Comparison of ENCODE assay signal across 8 cellular contexts in genomic region chr1:25022361-25023189, GRCh38.
DNase-seq lines count a peak whose midpoint lies in the region; ATAC-seq, FAIRE-seq and TF ChIP-seq lines count a peak whose summit lies in the region.

No MANE protein-coding gene starts in this region.

- H3K9ac ChIP-seq in astrocyte (ENCODE audit: low read length): peak overlapping the region; percentile 98

- H4K20me1 ChIP-seq in astrocyte (ENCODE audit: insufficient read depth, low read length): no peaks in the 10 kb centered on the region

- POLR2A ChIA-PET in CD8-positive, alpha-beta T cell (lab: Charles Lee): interaction anchor here (0.6 to 5.8 kb wide), 24 partner anchors 10 to 210 kb away, joined by 3 to 55 read pairs (median 6); partner anchors contain the start of gene SYF2

- no peak for TF ChIP-seq CTCF in CD8-positive, alpha-beta T cell (IDR thresholded peaks at IDR 0.05)
- TF ChIP-seq CTCF in astrocyte (IDR thresholded peaks at IDR 0.05; ENCODE audit: insufficient read depth, low read depth, low read length): no peak

- H3K4me1 ChIP-seq in CD8-positive, alpha-beta T cell (ENCODE audit: insufficient read depth, low read length): peaks cover 90% of the 10 kb centered on the region
- peaks cover 38% of the 10 kb centered on the region for H3K4me1 ChIP-seq in astrocyte (ENCODE audit: insufficient read depth, low read length)

- intact Hi-C loops in CD8-positive, alpha-beta T cell (cut with DNase I, micrococcal nuclease): loop anchor here (1.0 to 10.0 kb wide), 10 partner anchors 10 to 518 kb away; partner anchors contain the start of genes RUNX3 (in 2 of the 2) and RCAN3 (in 1 of the 2)

- no peaks in the 10 kb centered on the region for H3K9me3 Mint-ChIP-seq in CD8-positive, alpha-beta T cell
- no peaks in the 10 kb centered on the region for H3K9me3 Mint-ChIP-seq in astrocyte (ENCODE audit: unreplicated experiment)

- peak overlapping the region; percentile 58 for H3K4me3 Mint-ChIP-seq in CD8-positive, alpha-beta T cell
- no peak overlapping the region for H3K4me3 Mint-ChIP-seq in astrocyte (ENCODE audit: unreplicated experiment)

- peak overlapping the region; percentile 88 for H3K4me2 ChIP-seq in astrocyte (ENCODE audit: low read length)

- peak overlapping the region; percentile 93 for H3K27ac Mint-ChIP-seq in CD8-positive, alpha-beta T cell
- peak overlapping the region; percentile 92 for H3K27ac Mint-ChIP-seq in astrocyte (ENCODE audit: unreplicated experiment)

- peak; percentile 91 to 99 (median 95) for DNase-seq in CD8-positive, alpha-beta T cell
- DNase-seq in HK-2 (ENCODE audit: unreplicated experiment): peak; percentile 80
- peak; percentile 99 for DNase-seq in T-helper 22 cell (ENCODE audit: low read depth)
- peak; percentile 95 for DNase-seq in astrocyte (ENCODE audit: low read depth)
- DNase-seq in inferior parietal cortex (ENCODE audit: extremely low spot score): peak; percentile 61
- DNase-seq in stimulated activated CD4-positive, alpha-beta T cell treated with anti-CD3 and anti-CD28 coated beads, Interleukin-1b, Interleukin-23, amount 100 ng/mL, for 1 hour (ENCODE audit: low read depth in 2 of 2): peak; percentile 68 to 84
- no peak for DNase-seq in cortex of kidney (lab: John Stamatoyannopoulos, UW)

- no peaks in the 10 kb centered on the region for H3K36me3 Mint-ChIP-seq in CD8-positive, alpha-beta T cell
- H3K36me3 Mint-ChIP-seq in astrocyte (ENCODE audit: low read depth, unreplicated experiment): no peaks in the 10 kb centered on the region

- FAIRE-seq in astrocyte (lab: Jason Lieb, UNC): peak; percentile 80

- peaks cover 88% of the 10 kb centered on the region for H3K4me1 Mint-ChIP-seq in CD8-positive, alpha-beta T cell (ENCODE audit: low read depth)
- H3K4me1 Mint-ChIP-seq in astrocyte (ENCODE audit: low read depth, unreplicated experiment): peaks cover 29% of the 10 kb centered on the region

- H3K27me3 ChIP-seq in CD8-positive, alpha-beta T cell (ENCODE audit: insufficient read depth, low read length): no peaks in the 10 kb centered on the region
- no peaks in the 10 kb centered on the region for H3K27me3 ChIP-seq in astrocyte (ENCODE audit: insufficient read depth, low read length)

- H3K4me3 ChIP-seq in CD8-positive, alpha-beta T cell (ENCODE audit: low read depth, low read length): peak overlapping the region; percentile 45
- H3K4me3 ChIP-seq in astrocyte (ENCODE audit: insufficient read depth, low read depth, low read length): peak overlapping the region; percentile 52

- H3K79me2 ChIP-seq in astrocyte (ENCODE audit: insufficient read depth, low read length): no peaks in the 10 kb centered on the region

- CTCF ChIA-PET in CD8-positive, alpha-beta T cell (lab: Charles Lee): interaction anchor here (0.8 to 9.0 kb wide), 20 partner anchors 11 to 175 kb away, joined by 3 to 95 read pairs (median 6); no protein-coding TSS in a partner anchor

- no peaks in the 10 kb centered on the region for H3K27me3 Mint-ChIP-seq in CD8-positive, alpha-beta T cell (ENCODE audit: low read depth)
- H3K27me3 Mint-ChIP-seq in astrocyte (ENCODE audit: low read depth, unreplicated experiment): peaks cover 10% of the 10 kb centered on the region

- H2AFZ ChIP-seq in astrocyte (ENCODE audit: low read depth, low read length): peak overlapping the region; percentile 46

- ATAC-seq in CD8-positive, alpha-beta T cell: peak; percentile 83
- peak; percentile 69 for ATAC-seq in GM19467 (IDR thresholded peaks at IDR 0.05; ENCODE audit: unreplicated experiment)

- H3K27ac ChIP-seq in CD8-positive, alpha-beta T cell (ENCODE audit: low read depth, low read length): peak overlapping the region; percentile 83
- peak overlapping the region; percentile 100 for H3K27ac ChIP-seq in astrocyte (ENCODE audit: low read depth, low read length)

- no peaks in the 10 kb centered on the region for H3K36me3 ChIP-seq in CD8-positive, alpha-beta T cell (ENCODE audit: insufficient read depth, low read length)
- H3K36me3 ChIP-seq in astrocyte (ENCODE audit: insufficient read depth, low read length): no peaks in the 10 kb centered on the region

- H3K9me3 ChIP-seq in CD8-positive, alpha-beta T cell (ENCODE audit: low read length): no peaks in the 10 kb centered on the region
- no peaks in the 10 kb centered on the region for H3K9me3 ChIP-seq in astrocyte (ENCODE audit: insufficient read depth, low read depth, low read length)
